ENCODE assay signal across 21 cellular contexts in the genomic region with DNA sequence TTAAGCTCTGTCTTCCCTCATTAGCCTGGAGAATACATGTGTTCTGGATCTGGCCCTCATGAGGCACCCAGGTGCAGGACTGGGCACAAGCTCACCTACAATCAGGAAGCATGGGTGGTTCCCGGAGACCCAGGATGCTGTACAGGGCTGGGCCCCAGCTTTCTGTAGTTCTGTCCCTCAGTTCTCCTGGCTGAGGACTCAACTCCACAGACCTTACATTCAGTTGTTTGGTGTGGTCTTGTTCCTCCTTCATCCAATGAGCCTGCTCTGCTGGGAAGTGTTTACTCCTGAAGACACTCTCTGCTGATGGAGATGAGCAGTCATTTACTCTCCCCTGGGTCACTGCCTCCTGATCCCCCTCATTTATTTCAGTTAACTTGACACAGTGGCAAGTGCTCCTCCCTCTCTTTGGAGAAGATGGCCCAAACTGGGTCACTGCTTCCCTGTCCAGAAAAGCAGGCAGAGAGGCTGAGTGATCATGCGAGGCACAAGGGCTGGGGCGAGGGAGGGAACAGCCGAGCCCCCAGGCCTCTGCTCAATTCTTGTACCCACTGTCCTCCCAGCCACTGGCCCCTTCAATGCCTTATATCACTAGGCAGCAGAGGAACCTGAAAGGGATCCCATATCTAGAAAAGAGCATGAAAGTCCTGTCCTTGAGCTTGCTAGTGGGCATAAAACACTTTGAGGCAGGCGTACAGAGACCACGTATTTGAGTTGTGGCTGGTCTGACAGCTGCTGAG.
DNase-seq lines count a peak whose midpoint lies in the region; ATAC-seq and TF ChIP-seq lines count a peak whose summit lies in the region.
"Had no signal": no experiment of that assay in that cellular context is flagged by ENCODE, and none has a peak within 500 bp of the region (broad histone marks: within the 10 kb centered on the region; RNA-seq: fewer than 3 reads in every experiment).

No MANE protein-coding gene starts in this region.

- DNase-seq in activated T-cell treated with anti-CD3 and anti-CD28 coated beads, Interleukin-2, amount 50 U/mL, for 24 hours = peak; percentile 9
- no peak for DNase-seq in activated T-cell treated with anti-CD3 and anti-CD28 coated beads, Interleukin-2, amount 50 U/mL, for 48 hours
- DNase-seq in coronary artery (ENCODE audit: low spot score) = peak; percentile 63
- peak; percentile 49 for DNase-seq in mesenteric fat pad (ENCODE audit: low spot score)
- DNase-seq in type B pancreatic cell (ENCODE audit: extremely low spot score, unreplicated experiment) = peak; percentile 44
- DNase-seq in GM23338 (ENCODE audit: low spot score) = no peak
- DNase-seq in nucleus accumbens (lab: John Stamatoyannopoulos, UW) = no peak
- DNase-seq in NCI-H1930 (lab: John Stamatoyannopoulos, UW) = no peak
- DNase-seq: AML-193; CD4-positive, alpha-beta T cell; Kasumi-1; NCI-H1092 treated with DMSO at 0.1 percent for 48 hours; NCI-H1436 treated with DMSO at 0.1 percent for 48 hours; NCI-H2029 treated with DMSO at 0.1 percent for 48 hours; NCI-H526 treated with DMSO at 0.1 percent for 48 hours; PC-9; Right ventricle myocardium superior had no signal

- H3K9me3 Mint-ChIP-seq in activated T-cell treated with anti-CD3 and anti-CD28 coated beads, Interleukin-2, amount 50 U/mL, for 24 hours = no peaks in the 10 kb centered on the region
- H3K9me3 Mint-ChIP-seq in type B pancreatic cell (peaks cover 2% of the 10 kb centered on the region), GM23338 (peaks cover 17% of the 10 kb centered on the region)
- H3K9me3 Mint-ChIP-seq: CD4-positive, alpha-beta T cell had no signal

- no peaks in the 10 kb centered on the region for H3K79me2 ChIP-seq in GM23338 (replicated peaks; ENCODE audit: insufficient read depth)

- TF ChIP-seq CTCF in coronary artery (IDR thresholded peaks at IDR 0.05) = no peak
- no peak for TF ChIP-seq CTCF in type B pancreatic cell (conservative IDR thresholded peaks at IDR 0.05)
- TF ChIP-seq CTCF in GM23338 (conservative IDR thresholded peaks at IDR 0.05; ENCODE audit: low read depth in 2 of 2) = no peak

- H3F3A ChIP-seq in GM23338 (replicated peaks; ENCODE audit: low read depth) = no peaks in the 10 kb centered on the region

- H3K4me2 ChIP-seq in GM23338 = no peak overlapping the region
- H3K4me2 ChIP-seq: A549, PC-9 had no signal

- H3K27me3 ChIP-seq in GM23338 (ENCODE audit: insufficient read depth) = no peaks in the 10 kb centered on the region
- H3K27me3 ChIP-seq: BLaER1 treated with 17β-estradiol and CSF1 and Interleukin-3, amounts not matched to agents 10 nM and 100 nM had no signal

- H3K4me1 Mint-ChIP-seq in activated T-cell treated with anti-CD3 and anti-CD28 coated beads, Interleukin-2, amount 50 U/mL, for 24 hours (ENCODE audit: low read depth) = peaks cover 3% of the 10 kb centered on the region
- H3K4me1 Mint-ChIP-seq in type B pancreatic cell (ENCODE audit: unreplicated experiment) = no peaks in the 10 kb centered on the region
- no peaks in the 10 kb centered on the region for H3K4me1 Mint-ChIP-seq in GM23338

- no peak overlapping the region for H2AFZ ChIP-seq in GM23338
- H2AFZ ChIP-seq: PC-9 had no signal

- no peak overlapping the region for H3K27ac Mint-ChIP-seq in activated T-cell treated with anti-CD3 and anti-CD28 coated beads, Interleukin-2, amount 50 U/mL, for 24 hours
- H3K27ac Mint-ChIP-seq in type B pancreatic cell (no peak overlapping the region), GM23338 (no peak overlapping the region)
- H3K27ac Mint-ChIP-seq: CD4-positive, alpha-beta T cell had no signal

- no peak overlapping the region for H3K27ac ChIP-seq in coronary artery
- no peak overlapping the region for H3K27ac ChIP-seq in GM23338 (ENCODE audit: low read depth)
- H3K27ac ChIP-seq: A549; BLaER1 treated with 17β-estradiol and CSF1 and Interleukin-3, amounts not matched to agents 10 nM and 100 nM; PC-9; SJSA1 had no signal

- H3K4me3 ChIP-seq in coronary artery (no peak overlapping the region), GM23338 (no peak overlapping the region)
- H3K4me3 ChIP-seq: A549; BLaER1 treated with 17β-estradiol and CSF1 and Interleukin-3, amounts not matched to agents 10 nM and 100 nM; K562; PC-9; SJSA1 had no signal

- H3K9me2 ChIP-seq in GM23338 (ENCODE audit: insufficient read depth) = 0 out of 2 replicates have a peak, but pooled peaks cover 4% of the 10 kb centered on the region

- H3K36me3 Mint-ChIP-seq in activated T-cell treated with anti-CD3 and anti-CD28 coated beads, Interleukin-2, amount 50 U/mL, for 24 hours (ENCODE audit: low read depth) = no peaks in the 10 kb centered on the region
- H3K36me3 Mint-ChIP-seq in type B pancreatic cell (peaks cover 1% of the 10 kb centered on the region), GM23338 (ENCODE audit: low read depth) (peaks cover 4% of the 10 kb centered on the region; the same call in 1 of the 3 replicates)

- no peaks in the 10 kb centered on the region for H3K4me1 ChIP-seq in GM23338 (ENCODE audit: insufficient read depth)
- H3K4me1 ChIP-seq: A549, SJSA1 had no signal

- no peak overlapping the region for H3K4me3 Mint-ChIP-seq in activated T-cell treated with anti-CD3 and anti-CD28 coated beads, Interleukin-2, amount 50 U/mL, for 24 hours
- no peak overlapping the region for H3K4me3 Mint-ChIP-seq in type B pancreatic cell
- no peak overlapping the region for H3K4me3 Mint-ChIP-seq in GM23338
- H3K4me3 Mint-ChIP-seq: CD4-positive, alpha-beta T cell had no signal

- H3K36me3 ChIP-seq in GM23338 (ENCODE audit: insufficient read depth) = no peaks in the 10 kb centered on the region
- H3K36me3 ChIP-seq: BLaER1 treated with 17β-estradiol and CSF1 and Interleukin-3, amounts not matched to agents 10 nM and 100 nM; SJSA1 had no signal

- no peak for ATAC-seq in GM23338
- ATAC-seq: A549, K562 had no signal

- H3K27me3 Mint-ChIP-seq in activated T-cell treated with anti-CD3 and anti-CD28 coated beads, Interleukin-2, amount 50 U/mL, for 24 hours = peaks cover 35% of the 10 kb centered on the region
- H3K27me3 Mint-ChIP-seq in type B pancreatic cell (peaks cover 4% of the 10 kb centered on the region), GM23338 (ENCODE audit: insufficient read depth, low read depth, poor library complexity) (peaks cover 5% of the 10 kb centered on the region)

- no peaks in the 10 kb centered on the region for H4K20me1 ChIP-seq in GM23338 (replicated peaks; ENCODE audit: insufficient read depth)
- H4K20me1 ChIP-seq: BLaER1 treated with 17β-estradiol and CSF1 and Interleukin-3, amounts not matched to agents 10 nM and 100 nM had no signal

TF ChIP-seq in GM23338, 12 proteins besides CTCF, POLR2A, EP300 and RAD21:
- TF ChIP-seq ZNF114 (CRISPR knock-in tag; IDR thresholded peaks at IDR 0.05) (no peak), NANOG (IDR thresholded peaks at IDR 0.05; ENCODE audit: borderline replicate concordance) (no peak), STAT1 (IDR thresholded peaks at IDR 0.05; ENCODE audit: unreplicated experiment) (no peak)

Comparison
In these comparisons a context has a peak if more than half of its experiments do, and no peak if none do; other contexts are left out.
1. DNase-seq: peak in activated T-cell treated with anti-CD3 and anti-CD28 coated beads, Interleukin-2, amount 50 U/mL, for 24 hours (single experiment), coronary artery (single experiment), mesenteric fat pad (single experiment) and type B pancreatic cell (single experiment); none in activated T-cell treated with anti-CD3 and anti-CD28 coated beads, Interleukin-2, amount 50 U/mL, for 48 hours (0 of 2), GM23338 (single experiment), nucleus accumbens (0 of 56) and NCI-H1930 (0 of 2).